15 cellular contexts compared by ENCODE assay signal in genomic region chr11:70135142-70136132, GRCh38. TPM values are rescaled to one million over a fixed set of nuclear protein-coding genes. Genes with fewer than 3 reads are reported as not detected.
DNase-seq lines count a peak whose midpoint lies in the region; ATAC-seq and TF ChIP-seq lines count a peak whose summit lies in the region.
"Had no signal": no experiment of that assay in that cellular context is flagged by ENCODE, and none has a peak within 500 bp of the region (broad histone marks: within the 10 kb centered on the region; RNA-seq: fewer than 3 reads in every experiment).

No MANE protein-coding gene starts in this region.

- TF ChIP-seq POLR2A in breast epithelium (IDR thresholded peaks at IDR 0.05) (no peak), Peyer's patch (IDR thresholded peaks at IDR 0.05) (no peak), esophagus muscularis mucosa (IDR thresholded peaks at IDR 0.05; ENCODE audit: low read depth) (no peak)

- H3K4me1 Mint-ChIP-seq in activated CD4-positive, alpha-beta T cell treated with anti-CD3 and anti-CD28 coated beads for 36 hours: no peaks in the 10 kb centered on the region

- TF ChIP-seq EP300 in esophagus muscularis mucosa (IDR thresholded peaks at IDR 0.05): no peak

- H4K20me1 ChIP-seq in mammary epithelial cell (ENCODE audit: insufficient read depth, low read length): no peaks in the 10 kb centered on the region
- H4K20me1 ChIP-seq in fibroblast of lung (ENCODE audit: control insufficient read depth, extremely low read depth, insufficient read depth, low read length): no peaks in the 10 kb centered on the region

- DNase-seq in breast epithelium (ENCODE audit: low spot score in 2 of 2) (no peak), mammary epithelial cell (no peak), fibroblast of lung (ENCODE audit: low read depth in 2 of 2) (peak; percentile 20 to 33), myocyte (ENCODE audit: low read depth) (peak; percentile 46), aorta (no peak), Peyer's patch (no peak), esophagus muscularis mucosa (ENCODE audit: extremely low spot score) (no peak)
- no peak for DNase-seq in activated CD4-positive, alpha-beta T cell treated with anti-CD3 and anti-CD28 coated beads for 36 hours
- DNase-seq: activated effector memory CD4-positive, alpha-beta T cell treated with Interleukin-2 at 50 U/mL for 16 hours; MM.1S; NCI-H510A treated with DMSO at 0.1 percent for 48 hours; stimulated activated CD4-positive, alpha-beta T cell treated with anti-CD3 and anti-CD28 coated beads, Interleukin-2, amount 100 ng/mL, for 48 hours had no signal

- no peaks in the 10 kb centered on the region for H3K9me3 Mint-ChIP-seq in activated CD4-positive, alpha-beta T cell treated with anti-CD3 and anti-CD28 coated beads for 36 hours (ENCODE audit: low read depth)

- H3K4me2 ChIP-seq in mammary epithelial cell (ENCODE audit: insufficient read depth, low read depth, low read length) (no peak overlapping the region), fibroblast of lung (ENCODE audit: extremely low read depth, insufficient read depth, low read length) (no peak overlapping the region)
- H3K4me2 ChIP-seq: A549 had no signal

- H3K27me3 ChIP-seq in breast epithelium (no peaks in the 10 kb centered on the region), mammary epithelial cell (ENCODE audit: insufficient read depth, low read length) (no peaks in the 10 kb centered on the region), fibroblast of lung (ENCODE audit: control insufficient read depth, insufficient read depth, low read length) (no peaks in the 10 kb centered on the region), aorta (ENCODE audit: control insufficient read depth in 1 of 2, insufficient read depth in 2 of 2, low read length in 1 of 2) (no peaks in the 10 kb centered on the region), Peyer's patch (no peaks in the 10 kb centered on the region), esophagus muscularis mucosa (no peaks in the 10 kb centered on the region)

- H3K27me3 Mint-ChIP-seq in activated CD4-positive, alpha-beta T cell treated with anti-CD3 and anti-CD28 coated beads for 36 hours: peaks cover 4% of the 10 kb centered on the region

- H3K27ac Mint-ChIP-seq in activated CD4-positive, alpha-beta T cell treated with anti-CD3 and anti-CD28 coated beads for 36 hours: no peak overlapping the region

- 83% methylated on average over 22 of the region's 26 CpGs for WGBS in mammary epithelial cell (ENCODE audit: low coverage, missing lambda C conversion rate)
- WGBS in aorta, 2 donors: 15 to 21% methylated on average over 26 of the region's 26 CpGs
- 78% methylated on average over 22 of the region's 26 CpGs for WGBS in esophagus muscularis mucosa

- H3K4me1 ChIP-seq in breast epithelium: no peaks in the 10 kb centered on the region
- H3K4me1 ChIP-seq in mammary epithelial cell (ENCODE audit: insufficient read depth, low read length): peaks cover 13% of the 10 kb centered on the region
- H3K4me1 ChIP-seq in fibroblast of lung (ENCODE audit: control insufficient read depth, extremely low read depth, insufficient read depth, low read length): no peaks in the 10 kb centered on the region
- no peaks in the 10 kb centered on the region for H3K4me1 ChIP-seq in aorta (ENCODE audit: control insufficient read depth in 1 of 2, insufficient read depth in 2 of 2, low read length in 2 of 2)
- peaks cover 0 to 9% (median 0%) of the 10 kb centered on the region in 4 donors for H3K4me1 ChIP-seq in Peyer's patch
- peaks cover 0 to 5% (median 0%) of the 10 kb centered on the region in 4 donors for H3K4me1 ChIP-seq in esophagus muscularis mucosa

- H3K36me3 Mint-ChIP-seq in activated CD4-positive, alpha-beta T cell treated with anti-CD3 and anti-CD28 coated beads for 36 hours (ENCODE audit: low read depth): no peaks in the 10 kb centered on the region
- H3K36me3 Mint-ChIP-seq: brain had no signal

- H3K9ac ChIP-seq in mammary epithelial cell (ENCODE audit: insufficient read depth, low read length) (no peak overlapping the region), fibroblast of lung (ENCODE audit: insufficient read depth, low read length) (no peak overlapping the region)

- CTCF ChIA-PET in mammary epithelial cell (lab: Charles Lee; ENCODE audit: low non-redundant PET): no interaction called here
- CTCF ChIA-PET in activated CD4-positive, alpha-beta T cell treated with anti-CD3 and anti-CD28 coated beads for 36 hours (lab: Charles Lee): no interaction called here

- H2AFZ ChIP-seq in mammary epithelial cell (ENCODE audit: low read depth, low read length): no peak overlapping the region
- no peak overlapping the region for H2AFZ ChIP-seq in fibroblast of lung (ENCODE audit: low read length)

- no peak overlapping the region for H3K4me3 Mint-ChIP-seq in activated CD4-positive, alpha-beta T cell treated with anti-CD3 and anti-CD28 coated beads for 36 hours
- H3K4me3 Mint-ChIP-seq: brain had no signal

- no peaks in the 10 kb centered on the region for H3K79me2 ChIP-seq in mammary epithelial cell (ENCODE audit: insufficient read depth, low read length)
- H3K79me2 ChIP-seq in fibroblast of lung (ENCODE audit: control insufficient read depth, insufficient read depth, low read length): no peaks in the 10 kb centered on the region

- no peak overlapping the region for H3K4me3 ChIP-seq in breast epithelium
- H3K4me3 ChIP-seq in mammary epithelial cell (replicated peaks in 1 of 3; ENCODE audit: insufficient read depth in 1 of 3, low read depth in 2 of 3, low read length in 3 of 3): no peak overlapping the region
- H3K4me3 ChIP-seq in fibroblast of lung (replicated peaks in 1 of 4; ENCODE audit: control extremely low read depth in 1 of 4, insufficient read depth in 1 of 4, low read depth in 3 of 4, low read length in 4 of 4): no peak overlapping the region
- H3K4me3 ChIP-seq in aorta (ENCODE audit: low read length in 2 of 2): no peak overlapping the region
- H3K4me3 ChIP-seq in Peyer's patch: no peak overlapping the region
- H3K4me3 ChIP-seq in esophagus muscularis mucosa: no peak overlapping the region
- H3K4me3 ChIP-seq: A549 had no signal

- ATAC-seq in aorta (ENCODE audit: low FRiP score): peak; percentile 58
- no peak for ATAC-seq in activated CD4-positive, alpha-beta T cell treated with anti-CD3 and anti-CD28 coated beads for 36 hours
- ATAC-seq: A549 had no signal

- dilution Hi-C loops in mammary epithelial cell (cut with HindIII; ENCODE audit: low sequenced_read_pairs): no loop called here

- intact Hi-C loops in breast epithelium (cut with DNase I; ENCODE audit: low total_unique reads): no loop called here
- intact Hi-C loops in mammary epithelial cell (cut with micrococcal nuclease): no loop called here
- intact Hi-C loops in aorta (cut with DNase I): no loop called here
- intact Hi-C loops in activated CD4-positive, alpha-beta T cell treated with anti-CD3 and anti-CD28 coated beads for 36 hours (cut with DNase I, micrococcal nuclease): no loop called here
- intact Hi-C loops in esophagus muscularis mucosa (cut with DNase I): no loop called here

- in situ Hi-C loops in mammary epithelial cell (cut with MboI; ENCODE audit: low sequenced_read_pairs in 2 of 2): no loop called here

- H3K9me3 ChIP-seq in breast epithelium (no peaks in the 10 kb centered on the region), mammary epithelial cell (replicated peaks; ENCODE audit: insufficient read depth, low read length) (no peaks in the 10 kb centered on the region), fibroblast of lung (ENCODE audit: control insufficient read depth, insufficient read depth, low read depth, low read length) (no peaks in the 10 kb centered on the region), aorta (ENCODE audit: control insufficient read depth, low read length) (no peaks in the 10 kb centered on the region), Peyer's patch (no peaks in the 10 kb centered on the region), esophagus muscularis mucosa (no peaks in the 10 kb centered on the region)
- H3K9me3 ChIP-seq: A549 had no signal

- H3K27ac ChIP-seq in breast epithelium (peak overlapping the region; percentile 46 to 52), mammary epithelial cell (ENCODE audit: insufficient read depth, low read depth, low read length) (no peak overlapping the region), fibroblast of lung (ENCODE audit: insufficient read depth, low read length) (no peak overlapping the region), aorta (ENCODE audit: low read depth in 1 of 2, low read length in 2 of 2) (peak overlapping the region; percentile 61 to 65), Peyer's patch (no peak overlapping the region), esophagus muscularis mucosa (replicated peaks in 1 of 4) (peak overlapping the region in 1 of 4 donors; percentile 39)
- H3K27ac ChIP-seq: A549 had no signal

- POLR2A ChIA-PET in activated CD4-positive, alpha-beta T cell treated with anti-CD3 and anti-CD28 coated beads for 36 hours (lab: Charles Lee): no interaction called here

- TF ChIP-seq CTCF in breast epithelium (IDR thresholded peaks at IDR 0.05) (no peak), mammary epithelial cell (conservative IDR thresholded peaks at IDR 0.05 in 1 of 2, IDR thresholded peaks at IDR 0.05 in 1 of 2; ENCODE audit: extremely low read depth in 1 of 2, insufficient read depth in 1 of 2, low read depth in 1 of 2, low read length in 2 of 2) (no peak), fibroblast of lung (conservative IDR thresholded peaks at IDR 0.05 in 1 of 2, IDR thresholded peaks at IDR 0.05 in 1 of 2; ENCODE audit: low read depth in 1 of 2, low read length in 2 of 2) (no peak), Peyer's patch (IDR thresholded peaks at IDR 0.05) (no peak), esophagus muscularis mucosa (IDR thresholded peaks at IDR 0.05) (no peak)

- BruUV-seq in mammary epithelial cell (replicated peaks; lab: Mats Ljungman, UMichigan): no TSS peak

- H3K36me3 ChIP-seq in breast epithelium: no peaks in the 10 kb centered on the region
- H3K36me3 ChIP-seq in mammary epithelial cell (ENCODE audit: insufficient read depth, low read length): peaks cover 31% of the 10 kb centered on the region
- no peaks in the 10 kb centered on the region for H3K36me3 ChIP-seq in fibroblast of lung (ENCODE audit: control insufficient read depth, insufficient read depth, low read length)
- H3K36me3 ChIP-seq in aorta (ENCODE audit: control insufficient read depth in 1 of 2, insufficient read depth in 2 of 2, low read length in 1 of 2): peaks cover 0 to 8% of the 10 kb centered on the region in 2 donors
- no peaks in the 10 kb centered on the region for H3K36me3 ChIP-seq in Peyer's patch
- no peaks in the 10 kb centered on the region for H3K36me3 ChIP-seq in esophagus muscularis mucosa

RNA-seq across cellular contexts. Expression of gene ANO1, which starts 57.3 kb away (rescaled TPM):
- total RNA-seq in breast epithelium (10 to 100 TPM in 2 of 3 donors, 1 to 10 TPM in 1; 3.7 to 95.0 (median 53.7) TPM), mammary epithelial cell (100 to 1,000 TPM in 1 of 2 donors, 10 to 100 TPM in 1; 54.3 to 181 TPM), fibroblast of lung (0.26 and 0.99 TPM in 2 replicates), myocyte (not detected in 2 replicates), aorta (100 to 1,000 TPM in 1 of 2 donors, 10 to 100 TPM in 1; 65.6 to 136 TPM), Peyer's patch (10 to 100 TPM in 1 of 4 donors, 1 to 10 TPM in 3; 1.1 to 27.2 (median 4.2) TPM), esophagus muscularis mucosa (100 to 1,000 TPM in 1 of 4 donors, 10 to 100 TPM in 3; 25.3 to 107 (median 48.8) TPM)
- polyA plus RNA-seq in mammary epithelial cell (147 TPM), fibroblast of lung (1.9 and 4.1 TPM in 2 replicates), aorta (10 to 100 TPM; 25.5 to 73.9 TPM)
- polyA minus RNA-seq in mammary epithelial cell (191 TPM), fibroblast of lung (ENCODE audit: low replicate concordance) (4.1 and 16.0 TPM in 2 replicates)
- 3.0 and 5.7 TPM in 2 replicates for polyA plus RNA-seq in fibroblast of lung (2012)
- 0.30 TPM for polyA plus RNA-seq in myocyte (2012)
- not detected for total RNA-seq in activated CD4-positive, alpha-beta T cell treated with anti-CD3 and anti-CD28 coated beads for 36 hours
- total RNA-seq: activated CD8-positive, alpha-beta memory T cell treated with anti-CD3 and anti-CD28 coated beads for 36 hours had no signal

Comparison
In these comparisons a context has a peak if more than half of its experiments do, and no peak if none do; other contexts are left out.
1. H3K27ac ChIP-seq: peak in breast epithelium (2 of 2) and aorta (2 of 2); none in mammary epithelial cell (single experiment), fibroblast of lung (single experiment) and Peyer's patch (0 of 4).
2. DNase-seq: peak in fibroblast of lung (2 of 2) and myocyte (single experiment); none in breast epithelium (0 of 2), mammary epithelial cell (single experiment), aorta (0 of 2), activated CD4-positive, alpha-beta T cell treated with anti-CD3 and anti-CD28 coated beads for 36 hours (single experiment), Peyer's patch (0 of 3) and esophagus muscularis mucosa (single experiment).